In the genomic region with DNA sequence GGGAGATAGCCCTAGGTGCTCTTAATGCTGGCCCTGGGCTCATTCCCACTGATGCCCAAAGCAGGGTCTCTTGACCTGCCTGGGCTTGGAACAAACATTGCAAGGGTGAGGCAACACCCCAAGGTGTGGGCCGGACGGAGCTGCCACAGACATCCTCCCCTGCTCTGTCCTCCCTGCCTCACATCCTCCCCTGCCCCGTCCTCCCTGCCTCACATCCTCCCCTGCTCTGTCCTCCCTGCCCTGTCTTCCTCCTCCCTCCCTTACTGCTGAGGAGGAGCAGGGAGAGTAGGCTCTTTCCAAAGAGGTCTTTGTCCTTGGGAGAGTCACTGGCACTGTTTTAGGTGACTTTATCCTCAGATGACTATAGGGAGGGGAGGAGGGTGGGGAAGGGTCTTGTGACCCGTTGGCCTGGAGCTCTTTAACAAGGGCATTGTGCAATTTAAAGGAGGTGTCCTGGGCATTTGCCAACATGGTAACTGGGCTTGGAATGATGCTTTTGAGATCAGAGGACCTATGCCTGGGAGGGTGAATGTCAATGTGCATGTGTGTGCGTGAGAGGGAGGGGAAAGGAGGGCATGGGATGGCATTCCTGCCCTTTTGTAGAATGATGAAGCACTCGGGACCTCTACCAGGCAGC, we compare ENCODE assay signal across 15 cellular contexts. TPM values are rescaled to one million over a fixed set of nuclear protein-coding genes. Genes with fewer than 3 reads are reported as not detected.
DNase-seq lines count a peak whose midpoint lies in the region; ATAC-seq and TF ChIP-seq lines count a peak whose summit lies in the region.
"Had no signal": no experiment of that assay in that cellular context is flagged by ENCODE, and none has a peak within 500 bp of the region (broad histone marks: within the 10 kb centered on the region; RNA-seq: fewer than 3 reads in every experiment).

No MANE protein-coding gene starts in this region.

- H3K4me1 ChIP-seq in HEK293 (ENCODE audit: control insufficient read depth, insufficient read depth, low read length) (no peaks in the 10 kb centered on the region), neuronal stem cell (ENCODE audit: control insufficient read depth in 2 of 2, insufficient read depth in 1 of 2, low read depth in 1 of 2, low read length in 2 of 2) (peaks cover 1 to 9% of the 10 kb centered on the region in 2 donors)
- H3K4me1 ChIP-seq: ascending aorta had no signal

- peaks cover 29% of the 10 kb centered on the region for H3K4me1 Mint-ChIP-seq in CD14-positive monocyte
- H3K4me1 Mint-ChIP-seq in chondrocyte (ENCODE audit: low read depth) = no peaks in the 10 kb centered on the region

- H3K4me3 Mint-ChIP-seq in CD14-positive monocyte (no peak overlapping the region), chondrocyte (ENCODE audit: unreplicated experiment) (no peak overlapping the region)

- no peaks in the 10 kb centered on the region for H3K9me3 Mint-ChIP-seq in CD14-positive monocyte
- H3K9me3 Mint-ChIP-seq in chondrocyte (ENCODE audit: low read depth) = no peaks in the 10 kb centered on the region

- H2BK12ac ChIP-seq in neuronal stem cell (ENCODE audit: low read length) = no peak overlapping the region

- DNase-seq in CD14-positive monocyte (ENCODE audit: low spot score) (no peak), chondrocyte (ENCODE audit: low spot score) (peak; percentile 83), neuronal stem cell (ENCODE audit: low spot score) (no peak), SIG-M5 treated with dmso at 0.1 percent for 504 hours (lab: John Stamatoyannopoulos, UW; ENCODE audit: unreplicated experiment) (no peak), HPDE6-E6E7 (ENCODE audit: extremely low spot score) (no peak)
- DNase-seq: activated effector memory CD4-positive, alpha-beta T cell treated with anti-CD3 and anti-CD28 coated beads, Interleukin-2, amount 50 U/mL, for 16 hours; erythroblast; NCI-H1930; NCI-H510A treated with DMSO at 0.1 percent for 48 hours; PC-9 had no signal

- no peak overlapping the region for H4K91ac ChIP-seq in neuronal stem cell (ENCODE audit: low read depth, low read length, poor library complexity)

- no peak overlapping the region for H3K4me3 ChIP-seq in HEK293 (ENCODE audit: low read depth, low read length)
- H3K4me3 ChIP-seq in neuronal stem cell (ENCODE audit: low read length in 2 of 2) = no peak overlapping the region
- H3K4me3 ChIP-seq: ascending aorta, PC-9 had no signal

- H3K4me2 ChIP-seq in neuronal stem cell (ENCODE audit: insufficient read depth, low read length, poor library complexity, severe bottlenecking) = no peak overlapping the region
- H3K4me2 ChIP-seq: PC-9 had no signal

- H3K36me3 ChIP-seq in HEK293 (ENCODE audit: control insufficient read depth in 2 of 2, insufficient read depth in 1 of 2, low read length in 2 of 2) (peaks cover 13 to 32% of the 10 kb centered on the region in 2 experiments; a peak in 2 of 3 replicates), neuronal stem cell (replicated peaks in 1 of 2; ENCODE audit: control insufficient read depth in 2 of 2, insufficient read depth in 2 of 2, low read length in 2 of 2) (peaks cover 20 to 32% of the 10 kb centered on the region in 2 donors)

- H3K27me3 Mint-ChIP-seq in CD14-positive monocyte (ENCODE audit: low read depth in 3 of 3) = peaks cover 0 to 4% (median 3%) of the 10 kb centered on the region in 3 donors
- peaks cover 3% of the 10 kb centered on the region for H3K27me3 Mint-ChIP-seq in chondrocyte (ENCODE audit: low read depth)

- WGBS in neuronal stem cell (ENCODE audit: extremely low coverage in 2 of 2, insufficient read length in 2 of 2, insufficient replicate concordance in 1 of 2), 2 donors = no CpG with 5 or more reads among the region's 6 CpGs

- POLR2A ChIA-PET in HEK293 (lab: Yijun Ruan, JAX) = no interaction called here

- H3K27ac ChIP-seq in HEK293 (ENCODE audit: extremely low read depth, low read depth, low read length) = no peak overlapping the region
- no peak overlapping the region for H3K27ac ChIP-seq in neuronal stem cell (replicated peaks; ENCODE audit: low read length)
- H3K27ac ChIP-seq: ascending aorta, PC-9 had no signal

- no peak overlapping the region for H4K8ac ChIP-seq in neuronal stem cell (ENCODE audit: low read depth, low read length)

- H3K4ac ChIP-seq in neuronal stem cell (ENCODE audit: low read length) = no peak overlapping the region

- H3K18ac ChIP-seq in neuronal stem cell (ENCODE audit: low read length) = no peak overlapping the region

- TF ChIP-seq CTCF in CD14-positive monocyte (IDR thresholded peaks at IDR 0.05) = no peak
- TF ChIP-seq CTCF in HEK293 (tag by site-specific recombination; IDR thresholded peaks at IDR 0.05) = no peak
- no peak for TF ChIP-seq CTCF in chondrocyte (IDR thresholded peaks at IDR 0.05)

- no peak overlapping the region for H2BK15ac ChIP-seq in neuronal stem cell (ENCODE audit: low read length)

- CTCF ChIA-PET in HEK293 (lab: Yijun Ruan, JAX) = no interaction called here

- no peak overlapping the region for H3K14ac ChIP-seq in neuronal stem cell (ENCODE audit: low read length)

- H3K36me3 Mint-ChIP-seq in CD14-positive monocyte (peaks cover 24 to 41% of the 10 kb centered on the region in 2 donors), chondrocyte (ENCODE audit: low read depth) (peaks cover 19% of the 10 kb centered on the region)

- H2BK5ac ChIP-seq in neuronal stem cell (ENCODE audit: low read length) = no peak overlapping the region

- H3K27ac Mint-ChIP-seq in CD14-positive monocyte (peak overlapping the region in 5 of 7 donors; percentile 40 to 86 (median 82)), chondrocyte (ENCODE audit: unreplicated experiment) (no peak overlapping the region)

- no peak overlapping the region for H2AFZ ChIP-seq in neuronal stem cell (ENCODE audit: low read length)
- H2AFZ ChIP-seq: PC-9 had no signal

- H3K79me1 ChIP-seq in neuronal stem cell (ENCODE audit: low read depth, low read length) = peaks cover 4% of the 10 kb centered on the region

- no peak for ATAC-seq in activated CD4-positive, CD25-positive, alpha-beta regulatory T cell treated with anti-CD3 and anti-CD28 coated beads, Interleukin-2, amount 50 U/mL, for 24 hours
- ATAC-seq in GM19455 (IDR thresholded peaks at IDR 0.05; ENCODE audit: unreplicated experiment) = no peak

- no peak overlapping the region for H2AK5ac ChIP-seq in neuronal stem cell (ENCODE audit: low read depth, low read length)

- peak overlapping the region; percentile 74 for H3K9ac ChIP-seq in neuronal stem cell (ENCODE audit: low read depth, low read length, poor library complexity)

- intact Hi-C loops in CD14-positive monocyte (cut with micrococcal nuclease) = no loop called here

- no peaks in the 10 kb centered on the region for H3K27me3 ChIP-seq in neuronal stem cell (ENCODE audit: control insufficient read depth in 3 of 3, insufficient read depth in 3 of 3, low read depth in 1 of 3, low read length in 3 of 3)
- H3K27me3 ChIP-seq: ascending aorta had no signal

- H3K9me3 ChIP-seq in HEK293 (ENCODE audit: control insufficient read depth, insufficient read depth, low read depth, low read length) = no peaks in the 10 kb centered on the region
- H3K9me3 ChIP-seq in neuronal stem cell (replicated peaks in 1 of 2; ENCODE audit: control insufficient read depth in 2 of 2, insufficient read depth in 1 of 2, low read depth in 1 of 2, low read length in 2 of 2) = no peaks in the 10 kb centered on the region
- H3K9me3 ChIP-seq: ascending aorta had no signal

- no peak overlapping the region for H2BK120ac ChIP-seq in neuronal stem cell (ENCODE audit: low read depth, low read length)

- no peak overlapping the region for H3K23ac ChIP-seq in neuronal stem cell (ENCODE audit: low read depth, low read length, poor library complexity)

TF ChIP-seq in HEK293, 187 proteins besides CTCF, POLR2A, EP300 and RAD21 (continues in another document):
- TF ChIP-seq ZNF704 (tag by site-specific recombination; IDR thresholded peaks at IDR 0.05) (no peak), ZNF335 (tag by site-specific recombination; conservative IDR thresholded peaks at IDR 0.05) (peak; percentile 58), ZFHX2 (tag by site-specific recombination; conservative IDR thresholded peaks at IDR 0.05) (0 out of 2 replicates have a peak, but pooled peaks have one; percentile 26)
- TF ChIP-seq, protein P1, sequence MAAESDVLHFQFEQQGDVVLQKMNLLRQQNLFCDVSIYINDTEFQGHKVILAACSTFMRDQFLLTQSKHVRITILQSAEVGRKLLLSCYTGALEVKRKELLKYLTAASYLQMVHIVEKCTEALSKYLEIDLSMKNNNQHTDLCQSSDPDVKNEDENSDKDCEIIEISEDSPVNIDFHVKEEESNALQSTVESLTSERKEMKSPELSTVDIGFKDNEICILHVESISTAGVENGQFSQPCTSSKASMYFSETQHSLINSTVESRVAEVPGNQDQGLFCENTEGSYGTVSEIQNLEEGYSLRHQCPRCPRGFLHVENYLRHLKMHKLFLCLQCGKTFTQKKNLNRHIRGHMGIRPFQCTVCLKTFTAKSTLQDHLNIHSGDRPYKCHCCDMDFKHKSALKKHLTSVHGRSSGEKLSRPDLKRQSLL (tag by site-specific recombination; IDR thresholded peaks at IDR 0.05) = no peak

RNA-seq across cellular contexts. Expression of gene FAM180B, which starts 0.7 kb away (rescaled TPM):
- polyA plus RNA-seq in CD14-positive monocyte = not detected
- not detected in 3 replicates for total RNA-seq in chondrocyte
- not detected for polyA plus RNA-seq in neuronal stem cell (2013, experiment 1 of 2)
- not detected for polyA plus RNA-seq in neuronal stem cell (2013, experiment 2 of 2)
- total RNA-seq: ascending aorta, H4, PC-9 had no signal

RNA-seq across cellular contexts. Expression of gene C1QTNF4, which starts 7.1 kb away (rescaled TPM):
- not detected for polyA plus RNA-seq in CD14-positive monocyte
- 0.40 to 0.41 TPM in 2 of 3 replicates, not detected in the other for total RNA-seq in chondrocyte
- 8.5 TPM for polyA plus RNA-seq in neuronal stem cell (2013, experiment 1 of 2)
- 8.0 TPM for polyA plus RNA-seq in neuronal stem cell (2013, experiment 2 of 2)
- total RNA-seq: ascending aorta, H4 had no signal

RNA-seq across cellular contexts. Expression of gene NDUFS3, which starts 8.3 kb away (rescaled TPM):
- 100 to 1,000 TPM; 104 to 107 TPM for polyA plus RNA-seq in CD14-positive monocyte
- total RNA-seq in chondrocyte = 63.6 to 102 TPM (median 70.3 TPM) in 3 replicates
- 103 TPM for polyA plus RNA-seq in neuronal stem cell (2013, experiment 1 of 2)
- polyA plus RNA-seq in neuronal stem cell (2013, experiment 2 of 2) = 96.2 TPM

RNA-seq across cellular contexts. Expression of gene KBTBD4, which starts 8.4 kb away (rescaled TPM):
- 10 to 100 TPM; 13.8 to 16.9 TPM for polyA plus RNA-seq in CD14-positive monocyte
- 11.1 to 16.5 TPM (median 12.9 TPM) in 3 replicates for total RNA-seq in chondrocyte
- 7.3 TPM for polyA plus RNA-seq in neuronal stem cell (2013, experiment 1 of 2)
- polyA plus RNA-seq in neuronal stem cell (2013, experiment 2 of 2) = 6.9 TPM

RNA-seq across cellular contexts. Expression of gene PTPMT1, which starts 21.8 kb away (rescaled TPM):
- polyA plus RNA-seq in CD14-positive monocyte = 10 to 100 TPM; 83.3 to 87.8 TPM
- 40.4 to 48.8 TPM (median 43.5 TPM) in 3 replicates for total RNA-seq in chondrocyte
- polyA plus RNA-seq in neuronal stem cell (2013, experiment 1 of 2) = 58.3 TPM
- 60.4 TPM for polyA plus RNA-seq in neuronal stem cell (2013, experiment 2 of 2)
